31 cellular contexts compared by ENCODE assay signal in the genomic region with DNA sequence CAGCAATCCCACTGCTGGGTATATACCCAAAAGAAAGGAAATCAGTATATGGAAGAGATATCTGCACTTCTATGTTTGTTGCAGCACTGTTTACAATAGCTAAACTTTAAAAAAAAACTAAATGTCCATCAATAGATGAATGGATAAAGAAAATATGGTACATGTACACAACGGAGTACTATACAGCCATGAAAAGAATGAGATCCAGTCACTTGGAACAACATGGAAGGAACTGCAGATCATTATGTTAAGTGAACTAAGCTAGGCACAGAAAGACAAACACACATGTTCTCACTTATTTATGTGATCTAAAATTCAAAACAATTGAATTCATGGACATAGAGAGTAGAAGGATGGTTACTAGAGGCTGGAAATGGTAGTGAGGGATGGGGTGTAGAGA.
"Had no signal": no experiment of that assay in that cellular context is flagged by ENCODE, and none has a peak within 500 bp of the region (broad histone marks: within the 10 kb centered on the region; RNA-seq: fewer than 3 reads in every experiment).

No MANE protein-coding gene starts in this region.

- FAIRE-seq: TTC549 had no signal

- H3K4me3 ChIP-seq: ascending aorta, body of pancreas, breast epithelium had no signal

- H3K4me1 ChIP-seq: ascending aorta, body of pancreas, breast epithelium had no signal

- H3K9me3 ChIP-seq: ascending aorta, body of pancreas had no signal

- H3K36me3 ChIP-seq: ascending aorta, brain microvascular endothelial cell, breast epithelium had no signal

- ATAC-seq: activated CD8-positive, alpha-beta T cell treated with anti-CD3 and anti-CD28 coated beads for 36 hours; activated naive CD8-positive, alpha-beta T cell treated with anti-CD3 and anti-CD28 coated beads, Interleukin-2, amount 50 U/mL, for 24 hours; activated T-cell treated with anti-CD3 and anti-CD28 coated beads, Interleukin-2, amount 50 U/mL, for 4 hours; activated T-cell treated with anti-CD3 and anti-CD28 coated beads, Interleukin-2, amount 50 U/mL, for 72 hours; activated T-helper 17 cell treated with anti-CD3 and anti-CD28 coated beads, Interleukin-2, amount 50 U/mL, for 72 hours; body of pancreas had no signal

- H3K27ac ChIP-seq: ascending aorta, body of pancreas, brain microvascular endothelial cell, breast epithelium, VCaP had no signal

- DNase-seq: activated B cell treated with CpG ODN at 0.5 μM for 24 hours; activated CD4-positive, alpha-beta memory T cell treated with anti-CD3 and anti-CD28 coated beads for 36 hours; activated CD4-positive, alpha-beta T cell treated with anti-CD3 and anti-CD28 coated beads for 4 hours; activated CD4-positive, alpha-beta T cell treated with anti-CD3 and anti-CD28 coated beads, Interleukin-2, amount 10 ng/mL, durations not matched to agents 24 days and 14 days; activated CD4-positive, alpha-beta T cell treated with anti-CD3 and anti-CD28 coated beads, Interleukin-2, amount 50 U/mL, for 1 hour; activated CD4-positive, alpha-beta T cell treated with anti-CD3 and anti-CD28 coated beads, Interleukin-2, amount 50 U/mL, for 4 hours; activated CD4-positive, CD25-positive, alpha-beta regulatory T cell treated with anti-CD3 and anti-CD28 coated beads, Interleukin-2, amount 50 U/mL, for 72 hours; activated CD8-positive, alpha-beta memory T cell treated with anti-CD3 and anti-CD28 coated beads, Interleukin-2, amount 50 U/mL, for 4 hours; activated CD8-positive, alpha-beta T cell treated with anti-CD3 and anti-CD28 coated beads for 36 hours; activated gamma-delta T cell; activated naive CD4-positive, alpha-beta T cell treated with anti-CD3 and anti-CD28 coated beads, Interleukin-2, amount 10 ng/mL, durations not matched to agents 7 days and 5 days; activated naive CD4-positive, alpha-beta T cell treated with Interleukin-2 at 50 U/mL for 16 hours; activated naive CD8-positive, alpha-beta T cell treated with anti-CD3 and anti-CD28 coated beads, Interleukin-2, amount 10 ng/mL, durations not matched to agents 7 days and 5 days; activated naive CD8-positive, alpha-beta T cell treated with anti-CD3 and anti-CD28 coated beads, Interleukin-2, amount 50 U/mL, for 24 hours; activated T-cell treated with anti-CD3 and anti-CD28 coated beads for 4 hours; activated T-cell treated with anti-CD3 and anti-CD28 coated beads, Interleukin-2, amount 50 U/mL, for 1 hour; activated T-cell treated with anti-CD3 and anti-CD28 coated beads, Interleukin-2, amount 50 U/mL, for 4 hours; activated T-cell treated with anti-CD3 and anti-CD28 coated beads, Interleukin-2, amount 50 U/mL, for 72 hours; amygdala; anterior cingulate cortex; body of pancreas; brain microvascular endothelial cell; central memory CD4-positive, alpha-beta T cell; T-helper 1 cell; T-helper 2 cell; T-helper 9 cell had no signal

- H3K27me3 ChIP-seq: ascending aorta, body of pancreas, brain microvascular endothelial cell had no signal
